ENCODE assay signal across 1 cellular context in the genomic region with DNA sequence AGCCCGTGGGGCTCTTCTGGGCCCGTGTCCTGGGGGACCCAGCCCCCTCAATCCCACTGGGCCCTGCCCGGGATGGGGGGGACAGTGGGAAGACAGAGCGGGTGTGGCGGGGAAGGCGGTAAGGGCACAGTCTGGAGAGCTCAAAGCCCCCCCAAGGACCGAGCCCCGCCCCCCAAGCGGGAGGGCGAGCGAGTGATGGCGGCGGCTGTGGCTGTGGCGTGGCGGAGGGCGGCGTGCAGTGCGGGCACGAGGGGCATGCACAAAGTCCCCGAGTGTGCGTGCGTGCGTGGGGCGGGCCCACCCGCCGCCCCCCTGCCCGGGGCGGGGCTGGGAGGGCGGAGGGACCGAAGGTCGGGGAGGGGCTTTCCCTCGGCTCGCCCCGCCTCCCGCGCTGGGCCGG.
A peak's percentile ranks its signal among the peaks of the same experiment; 100 is the strongest.
TF ChIP-seq lines count a peak whose summit lies in the region.

No MANE protein-coding gene starts in this region.

TF ChIP-seq in K562, 482 proteins besides CTCF, POLR2A, EP300 and RAD21:
- TF ChIP-seq HSF4 (CRISPR knock-in tag; IDR thresholded peaks at IDR 0.05; ENCODE audit: borderline replicate concordance) (no peak), ADNP (tag; IDR thresholded peaks at IDR 0.05) (no peak), ILK (tag; IDR thresholded peaks at IDR 0.05; ENCODE audit: borderline replicate concordance, low read depth) (no peak), NFIX (CRISPR knock-in tag; IDR thresholded peaks at IDR 0.05; ENCODE audit: low read depth) (no peak), NFE2L1 (tag; IDR thresholded peaks at IDR 0.05; ENCODE audit: borderline replicate concordance, low read depth) (no peak), MED1 (CRISPR knock-in tag; IDR thresholded peaks at IDR 0.05; ENCODE audit: borderline replicate concordance) (no peak), SMAD4 (CRISPR knock-in tag; conservative IDR thresholded peaks at IDR 0.05) (no peak), HMG20A (CRISPR knock-in tag; conservative IDR thresholded peaks at IDR 0.05) (no peak), SAFB (IDR thresholded peaks at IDR 0.05; ENCODE audit: borderline replicate concordance, low read depth, low read length) (0 out of 2 replicates have a peak, but pooled peaks have one; percentile 5), MCM5 (IDR thresholded peaks at IDR 0.05; ENCODE audit: low read depth) (no peak), FOXJ3 (CRISPR knock-in tag; IDR thresholded peaks at IDR 0.05) (no peak), PHB (CRISPR knock-in tag; IDR thresholded peaks at IDR 0.05) (no peak), BCLAF1 (IDR thresholded peaks at IDR 0.05; ENCODE audit: borderline replicate concordance in 1 of 2, control insufficient read depth in 1 of 2, low read depth in 2 of 2, low read length in 1 of 2) (no peak), IFI16 (CRISPR knock-in tag; IDR thresholded peaks at IDR 0.05) (no peak)
- TF ChIP-seq, protein P1, sequence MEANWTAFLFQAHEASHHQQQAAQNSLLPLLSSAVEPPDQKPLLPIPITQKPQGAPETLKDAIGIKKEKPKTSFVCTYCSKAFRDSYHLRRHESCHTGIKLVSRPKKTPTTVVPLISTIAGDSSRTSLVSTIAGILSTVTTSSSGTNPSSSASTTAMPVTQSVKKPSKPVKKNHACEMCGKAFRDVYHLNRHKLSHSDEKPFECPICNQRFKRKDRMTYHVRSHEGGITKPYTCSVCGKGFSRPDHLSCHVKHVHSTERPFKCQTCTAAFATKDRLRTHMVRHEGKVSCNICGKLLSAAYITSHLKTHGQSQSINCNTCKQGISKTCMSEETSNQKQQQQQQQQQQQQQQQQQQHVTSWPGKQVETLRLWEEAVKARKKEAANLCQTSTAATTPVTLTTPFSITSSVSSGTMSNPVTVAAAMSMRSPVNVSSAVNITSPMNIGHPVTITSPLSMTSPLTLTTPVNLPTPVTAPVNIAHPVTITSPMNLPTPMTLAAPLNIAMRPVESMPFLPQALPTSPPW (CRISPR knock-in tag; IDR thresholded peaks at IDR 0.05): peak; percentile 17; the same call in 1 of the 2 replicates
